Comparison of ENCODE assay signal across 18 cellular contexts in genomic region chr10:45624724-45625123, GRCh38.
"Had no signal": no experiment of that assay in that cellular context is flagged by ENCODE, and none has a peak within 500 bp of the region (broad histone marks: within the 10 kb centered on the region; RNA-seq: fewer than 3 reads in every experiment).

No MANE protein-coding gene starts in this region.

- H3K27me3 Mint-ChIP-seq: progenitor cell of endocrine pancreas, type B pancreatic cell had no signal

- DNase-seq: effector CD4-positive, alpha-beta T cell; endodermal cell; heart right ventricle; hypothalamus; natural killer cell; occipital lobe; pancreas; right lobe of liver; stimulated activated CD4-positive, alpha-beta T cell treated with anti-CD3 and anti-CD28 coated beads, Interleukin-4, amount 100 ng/mL, for 1 hour; stimulated activated CD8-positive, alpha-beta memory T cell treated with anti-CD3 and anti-CD28 coated beads, Interleukin-4, amount 100 ng/mL, for 48 hours; stimulated activated naive CD8-positive, alpha-beta T cell treated with anti-CD3 and anti-CD28 coated beads, Interleukin-15, Interleukin-2, amounts not matched to agents 100 U/mL and 50 U/mL, for 24 hours; thyroid gland had no signal

- H3K4me3 ChIP-seq: coronary artery, heart right ventricle, neural progenitor cell, pancreas, right lobe of liver, suprapubic skin, thyroid gland had no signal

- H3K9me3 Mint-ChIP-seq: natural killer cell; neural progenitor cell; stimulated activated effector memory CD8-positive, alpha-beta T cell treated with anti-CD3 and anti-CD28 coated beads, Interleukin-12 subunit alpha, Interleukin-12 subunit beta, amount 100 ng/mL, for 72 hours; type B pancreatic cell had no signal

- H3K4me3 Mint-ChIP-seq: endodermal cell; natural killer cell; neural progenitor cell; stimulated activated effector memory CD8-positive, alpha-beta T cell treated with anti-CD3 and anti-CD28 coated beads, Interleukin-12 subunit alpha, Interleukin-12 subunit beta, amount 100 ng/mL, for 72 hours; type B pancreatic cell had no signal

- H3K36me3 Mint-ChIP-seq: neural progenitor cell had no signal

- ATAC-seq: natural killer cell; pancreas; right lobe of liver; stimulated activated effector memory CD8-positive, alpha-beta T cell treated with anti-CD3 and anti-CD28 coated beads, Interleukin-12 subunit alpha, Interleukin-12 subunit beta, amount 100 ng/mL, for 72 hours; stimulated activated naive CD8-positive, alpha-beta T cell treated with anti-CD3 and anti-CD28 coated beads, Interleukin-15, Interleukin-2, amounts not matched to agents 100 U/mL and 50 U/mL, for 24 hours had no signal

- H3K27ac Mint-ChIP-seq: endodermal cell; natural killer cell; neural progenitor cell; progenitor cell of endocrine pancreas; stimulated activated effector memory CD8-positive, alpha-beta T cell treated with anti-CD3 and anti-CD28 coated beads, Interleukin-12 subunit alpha, Interleukin-12 subunit beta, amount 100 ng/mL, for 72 hours; type B pancreatic cell had no signal

- H3K4me1 Mint-ChIP-seq: endodermal cell; natural killer cell; neural progenitor cell; stimulated activated effector memory CD8-positive, alpha-beta T cell treated with anti-CD3 and anti-CD28 coated beads, Interleukin-12 subunit alpha, Interleukin-12 subunit beta, amount 100 ng/mL, for 72 hours had no signal
